Comparison of ENCODE assay signal across 1 cellular context in the genomic region with DNA sequence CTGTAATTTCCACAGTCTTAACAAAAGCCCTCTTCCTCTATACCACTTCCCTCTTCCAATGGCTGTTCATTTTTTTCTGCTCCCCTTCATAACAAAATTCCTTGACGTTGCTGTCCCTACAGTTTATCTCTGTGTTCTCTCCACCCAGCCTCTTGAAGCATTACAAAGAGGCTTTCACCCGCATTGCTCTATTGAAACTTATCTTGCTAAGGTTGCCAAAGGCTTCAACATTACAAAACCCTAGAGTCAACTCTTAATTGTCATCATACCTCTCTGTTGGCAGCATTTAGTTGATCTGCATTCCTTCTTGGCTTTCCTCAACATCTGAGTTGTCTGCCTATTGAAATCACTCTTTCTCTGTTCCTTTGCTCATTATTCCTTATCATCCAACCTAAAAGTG.
TF ChIP-seq lines count a peak whose summit lies in the region.

No MANE protein-coding gene starts in this region.

TF ChIP-seq in WTC11, 78 proteins besides CTCF, POLR2A, EP300 and RAD21 (continued from another document):
- TF ChIP-seq, protein P1, sequence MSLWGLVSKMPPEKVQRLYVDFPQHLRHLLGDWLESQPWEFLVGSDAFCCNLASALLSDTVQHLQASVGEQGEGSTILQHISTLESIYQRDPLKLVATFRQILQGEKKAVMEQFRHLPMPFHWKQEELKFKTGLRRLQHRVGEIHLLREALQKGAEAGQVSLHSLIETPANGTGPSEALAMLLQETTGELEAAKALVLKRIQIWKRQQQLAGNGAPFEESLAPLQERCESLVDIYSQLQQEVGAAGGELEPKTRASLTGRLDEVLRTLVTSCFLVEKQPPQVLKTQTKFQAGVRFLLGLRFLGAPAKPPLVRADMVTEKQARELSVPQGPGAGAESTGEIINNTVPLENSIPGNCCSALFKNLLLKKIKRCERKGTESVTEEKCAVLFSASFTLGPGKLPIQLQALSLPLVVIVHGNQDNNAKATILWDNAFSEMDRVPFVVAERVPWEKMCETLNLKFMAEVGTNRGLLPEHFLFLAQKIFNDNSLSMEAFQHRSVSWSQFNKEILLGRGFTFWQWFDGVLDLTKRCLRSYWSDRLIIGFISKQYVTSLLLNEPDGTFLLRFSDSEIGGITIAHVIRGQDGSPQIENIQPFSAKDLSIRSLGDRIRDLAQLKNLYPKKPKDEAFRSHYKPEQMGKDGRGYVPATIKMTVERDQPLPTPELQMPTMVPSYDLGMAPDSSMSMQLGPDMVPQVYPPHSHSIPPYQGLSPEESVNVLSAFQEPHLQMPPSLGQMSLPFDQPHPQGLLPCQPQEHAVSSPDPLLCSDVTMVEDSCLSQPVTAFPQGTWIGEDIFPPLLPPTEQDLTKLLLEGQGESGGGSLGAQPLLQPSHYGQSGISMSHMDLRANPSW (CRISPR knock-in tag; conservative IDR thresholded peaks at IDR 0.05; ENCODE audit: low read depth) = no peak
- TF ChIP-seq, protein P2, sequence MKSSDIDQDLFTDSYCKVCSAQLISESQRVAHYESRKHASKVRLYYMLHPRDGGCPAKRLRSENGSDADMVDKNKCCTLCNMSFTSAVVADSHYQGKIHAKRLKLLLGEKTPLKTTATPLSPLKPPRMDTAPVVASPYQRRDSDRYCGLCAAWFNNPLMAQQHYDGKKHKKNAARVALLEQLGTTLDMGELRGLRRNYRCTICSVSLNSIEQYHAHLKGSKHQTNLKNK (CRISPR knock-in tag; IDR thresholded peaks at IDR 0.05) = no peak
- TF ChIP-seq, protein P3, sequence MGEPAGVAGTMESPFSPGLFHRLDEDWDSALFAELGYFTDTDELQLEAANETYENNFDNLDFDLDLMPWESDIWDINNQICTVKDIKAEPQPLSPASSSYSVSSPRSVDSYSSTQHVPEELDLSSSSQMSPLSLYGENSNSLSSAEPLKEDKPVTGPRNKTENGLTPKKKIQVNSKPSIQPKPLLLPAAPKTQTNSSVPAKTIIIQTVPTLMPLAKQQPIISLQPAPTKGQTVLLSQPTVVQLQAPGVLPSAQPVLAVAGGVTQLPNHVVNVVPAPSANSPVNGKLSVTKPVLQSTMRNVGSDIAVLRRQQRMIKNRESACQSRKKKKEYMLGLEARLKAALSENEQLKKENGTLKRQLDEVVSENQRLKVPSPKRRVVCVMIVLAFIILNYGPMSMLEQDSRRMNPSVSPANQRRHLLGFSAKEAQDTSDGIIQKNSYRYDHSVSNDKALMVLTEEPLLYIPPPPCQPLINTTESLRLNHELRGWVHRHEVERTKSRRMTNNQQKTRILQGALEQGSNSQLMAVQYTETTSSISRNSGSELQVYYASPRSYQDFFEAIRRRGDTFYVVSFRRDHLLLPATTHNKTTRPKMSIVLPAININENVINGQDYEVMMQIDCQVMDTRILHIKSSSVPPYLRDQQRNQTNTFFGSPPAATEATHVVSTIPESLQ (CRISPR knock-in tag; IDR thresholded peaks at IDR 0.05) = no peak
- TF ChIP-seq CREM (CRISPR knock-in tag; IDR thresholded peaks at IDR 0.05) (no peak), ZNF263 (CRISPR knock-in tag; IDR thresholded peaks at IDR 0.05; ENCODE audit: low read depth) (no peak), TEAD4 (CRISPR knock-in tag; IDR thresholded peaks at IDR 0.05) (no peak), ZNF416 (CRISPR knock-in tag; IDR thresholded peaks at IDR 0.05) (no peak), IRF2 (CRISPR knock-in tag; IDR thresholded peaks at IDR 0.05; ENCODE audit: borderline replicate concordance, low read depth) (no peak)
- TF ChIP-seq, protein P4, sequence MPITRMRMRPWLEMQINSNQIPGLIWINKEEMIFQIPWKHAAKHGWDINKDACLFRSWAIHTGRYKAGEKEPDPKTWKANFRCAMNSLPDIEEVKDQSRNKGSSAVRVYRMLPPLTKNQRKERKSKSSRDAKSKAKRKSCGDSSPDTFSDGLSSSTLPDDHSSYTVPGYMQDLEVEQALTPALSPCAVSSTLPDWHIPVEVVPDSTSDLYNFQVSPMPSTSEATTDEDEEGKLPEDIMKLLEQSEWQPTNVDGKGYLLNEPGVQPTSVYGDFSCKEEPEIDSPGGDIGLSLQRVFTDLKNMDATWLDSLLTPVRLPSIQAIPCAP (CRISPR knock-in tag; IDR thresholded peaks at IDR 0.05) = no peak
